Comparison of ENCODE assay signal across 11 cellular contexts in genomic region chr7:101911800-101912705, GRCh38.
DNase-seq lines count a peak whose midpoint lies in the region; ATAC-seq and TF ChIP-seq lines count a peak whose summit lies in the region.
"Had no signal": no experiment of that assay in that cellular context is flagged by ENCODE, and none has a peak within 500 bp of the region (broad histone marks: within the 10 kb centered on the region; RNA-seq: fewer than 3 reads in every experiment).

No MANE protein-coding gene starts in this region.

- WGBS in liver = 63% methylated on average over 21 of the region's 21 CpGs
- 71 to 82% (median 73%) methylated on average over 20 to 21 of the region's 21 CpGs for WGBS in stomach, 5 donors

- H3K9me3 ChIP-seq in liver (ENCODE audit: control insufficient read depth in 4 of 4, low read length in 3 of 4) (no peaks in the 10 kb centered on the region), stomach (no peaks in the 10 kb centered on the region), osteoblast (ENCODE audit: low read depth, low read length) (no peaks in the 10 kb centered on the region)

- H3K36me3 ChIP-seq in liver (ENCODE audit: control insufficient read depth in 4 of 4, insufficient read depth in 3 of 4, low read depth in 1 of 4, low read length in 3 of 4) = peaks cover 0 to 5% (median 3%) of the 10 kb centered on the region in 4 donors
- H3K36me3 ChIP-seq in stomach = peaks cover 13 to 23% (median 16%) of the 10 kb centered on the region in 4 donors
- peaks cover 13% of the 10 kb centered on the region for H3K36me3 ChIP-seq in osteoblast (ENCODE audit: insufficient read depth, low read length)

- H3K4me2 ChIP-seq in osteoblast (ENCODE audit: insufficient read depth, low read length) = no peak overlapping the region

- H3K4me3 Mint-ChIP-seq in natural killer cell treated with Interleukin-12 subunit alpha and Interleukin-12 subunit beta and Interleukin-15 and Interleukin-18, amount 100 ng/mL, for 72 hours = no peak overlapping the region
- H3K4me3 Mint-ChIP-seq: natural killer cell had no signal

- TF ChIP-seq RAD21 in liver (IDR thresholded peaks at IDR 0.05) = peak; percentile 42 to 64

- H3K27me3 Mint-ChIP-seq in natural killer cell treated with Interleukin-12 subunit alpha and Interleukin-12 subunit beta and Interleukin-15 and Interleukin-18, amount 100 ng/mL, for 72 hours = no peaks in the 10 kb centered on the region

- H3K27me3 ChIP-seq in liver (ENCODE audit: control insufficient read depth in 4 of 4, insufficient read depth in 4 of 4, low read length in 3 of 4) (no peaks in the 10 kb centered on the region), stomach (no peaks in the 10 kb centered on the region), osteoblast (ENCODE audit: insufficient read depth, low read length) (no peaks in the 10 kb centered on the region)

- TF ChIP-seq EP300 in stomach (IDR thresholded peaks at IDR 0.05) = no peak

- peak overlapping the region; percentile 69 to 81 for H3K27ac ChIP-seq in liver (ENCODE audit: low read depth in 1 of 2, low read length in 2 of 2)
- H3K27ac ChIP-seq in stomach = peak overlapping the region in 4 of 5 donors; percentile 62 to 85 (median 70)
- H3K27ac ChIP-seq in osteoblast (ENCODE audit: low read depth, low read length) = no peak overlapping the region

- H2AFZ ChIP-seq in osteoblast (ENCODE audit: low read length) = no peak overlapping the region

- ATAC-seq in natural killer cell treated with Interleukin-12 subunit alpha and Interleukin-12 subunit beta and Interleukin-15 and Interleukin-18, amount 100 ng/mL, for 72 hours = no peak

- H3K79me2 ChIP-seq in osteoblast (ENCODE audit: insufficient read depth, low read length) = peaks cover 56% of the 10 kb centered on the region

- no peaks in the 10 kb centered on the region for H3K36me3 Mint-ChIP-seq in natural killer cell treated with Interleukin-12 subunit alpha and Interleukin-12 subunit beta and Interleukin-15 and Interleukin-18, amount 100 ng/mL, for 72 hours
- H3K36me3 Mint-ChIP-seq: natural killer cell had no signal

- no peak for TF ChIP-seq POLR2A in stomach (IDR thresholded peaks at IDR 0.05)

- no peak overlapping the region for H3K9ac ChIP-seq in liver (ENCODE audit: low read depth in 1 of 2, low read length in 2 of 2)

- peak overlapping the region; percentile 64 for H3K4me3 ChIP-seq in epithelial cell of proximal tubule (ENCODE audit: low read depth, low read length)
- no peak overlapping the region for H3K4me3 ChIP-seq in liver (ENCODE audit: low read depth in 1 of 3, low read length in 3 of 3)
- no peak overlapping the region for H3K4me3 ChIP-seq in stomach
- no peak overlapping the region for H3K4me3 ChIP-seq in osteoblast (ENCODE audit: insufficient read depth, low read length)

- DNase-seq in NAMALWA (ENCODE audit: low spot score) = peak; percentile 65
- DNase-seq in epithelial cell of proximal tubule (ENCODE audit: low read depth) = peak; percentile 87
- DNase-seq in stomach = no peak
- DNase-seq in osteoblast (ENCODE audit: insufficient read length, low spot score, missing footprints) = no peak
- no peak for DNase-seq in natural killer cell treated with Interleukin-12 subunit alpha and Interleukin-12 subunit beta and Interleukin-15 and Interleukin-18, amount 100 ng/mL, for 72 hours (ENCODE audit: low spot score)
- DNase-seq in posterior cingulate gyrus = no peak
- DNase-seq in DMS79 (lab: John Stamatoyannopoulos, UW) = no peak
- DNase-seq: activated gamma-delta T cell treated with Interleukin-2 at 50 U/mL for 16 hours, GF-D8, natural killer cell had no signal

- no peak overlapping the region for H3K27ac Mint-ChIP-seq in natural killer cell treated with Interleukin-12 subunit alpha and Interleukin-12 subunit beta and Interleukin-15 and Interleukin-18, amount 100 ng/mL, for 72 hours
- H3K27ac Mint-ChIP-seq: natural killer cell had no signal

- TF ChIP-seq CTCF in epithelial cell of proximal tubule (conservative IDR thresholded peaks at IDR 0.05; ENCODE audit: low read depth, low read length) (no peak), liver (IDR thresholded peaks at IDR 0.05; ENCODE audit: low read depth, low read length, missing input control) (no peak), stomach (IDR thresholded peaks at IDR 0.05) (no peak), osteoblast (IDR thresholded peaks at IDR 0.05; ENCODE audit: extremely low read depth, low read depth, low read length) (no peak)

- H4K20me1 ChIP-seq in osteoblast (ENCODE audit: insufficient read depth, low read length) = peaks cover 41% of the 10 kb centered on the region

- intact Hi-C loops in stomach (cut with DNase I; ENCODE audit: low total_unique reads) = no loop called here
- intact Hi-C loops in posterior cingulate gyrus (cut with DNase I) = no loop called here

- no peaks in the 10 kb centered on the region for H3K9me3 Mint-ChIP-seq in natural killer cell treated with Interleukin-12 subunit alpha and Interleukin-12 subunit beta and Interleukin-15 and Interleukin-18, amount 100 ng/mL, for 72 hours
- H3K9me3 Mint-ChIP-seq: natural killer cell had no signal

- H3K4me1 Mint-ChIP-seq in natural killer cell treated with Interleukin-12 subunit alpha and Interleukin-12 subunit beta and Interleukin-15 and Interleukin-18, amount 100 ng/mL, for 72 hours (ENCODE audit: low read depth in 2 of 2) = peaks cover 11 to 27% of the 10 kb centered on the region in 2 donors

- peaks cover 0 to 15% (median 2%) of the 10 kb centered on the region in 4 donors for H3K4me1 ChIP-seq in liver (ENCODE audit: control insufficient read depth in 4 of 4, insufficient read depth in 4 of 4, low read length in 3 of 4)
- peaks cover 4 to 47% (median 22%) of the 10 kb centered on the region in 4 donors for H3K4me1 ChIP-seq in stomach
- peaks cover 5% of the 10 kb centered on the region for H3K4me1 ChIP-seq in osteoblast (ENCODE audit: insufficient read depth, low read length)

TF ChIP-seq in liver, 16 proteins besides CTCF, POLR2A, EP300 and RAD21:
- TF ChIP-seq YY1 (IDR thresholded peaks at IDR 0.05) (peak; percentile 24), RXRA (IDR thresholded peaks at IDR 0.05) (peak; percentile 33 to 75), SP1 (IDR thresholded peaks at IDR 0.05) (peak; percentile 36), JUND (IDR thresholded peaks at IDR 0.05) (peak in 1 of 2 donors; percentile 16), HNF4A (conservative IDR thresholded peaks at IDR 0.05) (peak; percentile 57 to 76), REST (IDR thresholded peaks at IDR 0.05) (no peak), NR2F2 (IDR thresholded peaks at IDR 0.05) (no peak), EGR1 (IDR thresholded peaks at IDR 0.05; ENCODE audit: low read depth in 2 of 2) (no peak), HNF4G (IDR thresholded peaks at IDR 0.05) (no peak), FOXA2 (IDR thresholded peaks at IDR 0.05) (peak; percentile 48)
- TF ChIP-seq, protein P1, sequence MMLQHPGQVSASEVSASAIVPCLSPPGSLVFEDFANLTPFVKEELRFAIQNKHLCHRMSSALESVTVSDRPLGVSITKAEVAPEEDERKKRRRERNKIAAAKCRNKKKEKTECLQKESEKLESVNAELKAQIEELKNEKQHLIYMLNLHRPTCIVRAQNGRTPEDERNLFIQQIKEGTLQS (IDR thresholded peaks at IDR 0.05) = peak; percentile 91

Comparison
In these comparisons a context has a peak if more than half of its experiments do, and no peak if none do; other contexts are left out.
1. DNase-seq: peak in NAMALWA (single experiment) and epithelial cell of proximal tubule (single experiment); none in stomach (single experiment), osteoblast (single experiment), natural killer cell treated with Interleukin-12 subunit alpha and Interleukin-12 subunit beta and Interleukin-15 and Interleukin-18, amount 100 ng/mL, for 72 hours (single experiment), posterior cingulate gyrus (0 of 10) and DMS79 (single experiment).